ENCODE assay signal across 10 cellular contexts in the genomic region with DNA sequence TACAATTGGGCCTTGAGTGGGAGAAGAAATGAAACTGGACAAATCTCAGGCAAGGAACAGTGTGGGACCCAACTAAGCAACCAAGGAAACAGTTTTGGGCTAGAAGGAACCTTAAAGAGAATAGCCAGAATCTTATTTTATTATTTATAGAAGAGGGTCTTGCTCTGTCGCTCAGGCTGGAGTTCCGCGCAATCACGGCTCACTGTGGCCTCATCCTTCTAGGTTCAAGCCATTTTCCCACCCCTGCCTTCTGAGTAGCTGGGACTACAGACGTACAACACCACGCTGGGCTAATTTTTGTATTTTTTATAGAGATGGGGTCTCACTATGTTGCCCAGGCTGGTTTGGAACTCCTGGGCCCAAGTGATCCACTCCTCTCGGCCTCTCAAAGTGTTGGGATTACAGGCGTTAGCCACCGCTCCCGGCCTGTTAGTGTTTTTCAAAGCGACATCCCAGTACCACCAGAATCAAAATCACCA. TPM values are rescaled to one million over a fixed set of nuclear protein-coding genes. Genes with fewer than 3 reads are reported as not detected.
DNase-seq lines count a peak whose midpoint lies in the region; ATAC-seq and TF ChIP-seq lines count a peak whose summit lies in the region.
"Had no signal": no experiment of that assay in that cellular context is flagged by ENCODE, and none has a peak within 500 bp of the region (broad histone marks: within the 10 kb centered on the region; RNA-seq: fewer than 3 reads in every experiment).

No MANE protein-coding gene starts in this region.

- peaks cover 70% of the 10 kb centered on the region for H3K4me1 ChIP-seq in CD4-positive, CD25-positive, alpha-beta regulatory T cell (ENCODE audit: control insufficient read depth, insufficient read depth, low read length, poor library complexity, severe bottlenecking)
- peaks cover 50% of the 10 kb centered on the region for H3K4me1 ChIP-seq in OCI-LY3 (ENCODE audit: low read length)
- H3K4me1 ChIP-seq in duodenal mucosa (ENCODE audit: control insufficient read depth in 1 of 2, insufficient read depth in 2 of 2, low read length in 2 of 2) = peaks cover 26% of the 10 kb centered on the region in 2 donors
- peaks cover 21% of the 10 kb centered on the region for H3K4me1 ChIP-seq in osteoblast (ENCODE audit: insufficient read depth, low read length)

- H3K27me3 ChIP-seq in CD4-positive, CD25-positive, alpha-beta regulatory T cell (ENCODE audit: control insufficient read depth, insufficient read depth, low read length) = no peaks in the 10 kb centered on the region
- H3K27me3 ChIP-seq in OCI-LY3 (ENCODE audit: low read depth, low read length) (no peaks in the 10 kb centered on the region), duodenal mucosa (ENCODE audit: control insufficient read depth in 1 of 2, insufficient read depth in 2 of 2, low read length in 2 of 2) (no peaks in the 10 kb centered on the region), osteoblast (ENCODE audit: insufficient read depth, low read length) (no peaks in the 10 kb centered on the region)
- H3K27me3 ChIP-seq: right atrium auricular region had no signal

- H3K27ac Mint-ChIP-seq in CD4-positive, CD25-positive, alpha-beta regulatory T cell = peak overlapping the region in 2 of 3 donors; percentile 86 to 91

- no peak for DNase-seq in CD4-positive, CD25-positive, alpha-beta regulatory T cell
- DNase-seq in osteoblast (ENCODE audit: insufficient read length, low spot score, missing footprints) (no peak), EL (no peak)

- peaks cover 3% of the 10 kb centered on the region for H3K36me3 Mint-ChIP-seq in CD4-positive, CD25-positive, alpha-beta regulatory T cell

- peak overlapping the region; percentile 87 for H3K27ac ChIP-seq in CD4-positive, CD25-positive, alpha-beta regulatory T cell (ENCODE audit: insufficient read depth, low read length, poor library complexity, severe bottlenecking)
- peak overlapping the region; percentile 75 for H3K27ac ChIP-seq in OCI-LY3 (ENCODE audit: low read length)
- H3K27ac ChIP-seq in duodenal mucosa (ENCODE audit: low read depth, low read length) = no peak overlapping the region
- peak overlapping the region; percentile 17 for H3K27ac ChIP-seq in osteoblast (ENCODE audit: low read depth, low read length)

- TF ChIP-seq CTCF in OCI-LY3 (IDR thresholded peaks at IDR 0.05; ENCODE audit: low read depth, low read length) = no peak
- TF ChIP-seq CTCF in osteoblast (IDR thresholded peaks at IDR 0.05; ENCODE audit: extremely low read depth, low read depth, low read length) = no peak

- H3K27me3 Mint-ChIP-seq in CD4-positive, CD25-positive, alpha-beta regulatory T cell = no peaks in the 10 kb centered on the region

- ATAC-seq in CD4-positive, CD25-positive, alpha-beta regulatory T cell (ENCODE audit: low read depth in 2 of 2) = no peak
- ATAC-seq in GM19035 (IDR thresholded peaks at IDR 0.05; ENCODE audit: unreplicated experiment) = no peak
- ATAC-seq in GM21529 (IDR thresholded peaks at IDR 0.05; ENCODE audit: unreplicated experiment) = no peak
- ATAC-seq in HG03571 (IDR thresholded peaks at IDR 0.05; ENCODE audit: unreplicated experiment) = no peak

- peaks cover 19 to 76% (median 56%) of the 10 kb centered on the region in 4 donors for H3K4me1 Mint-ChIP-seq in CD4-positive, CD25-positive, alpha-beta regulatory T cell

- no peaks in the 10 kb centered on the region for H3K9me3 ChIP-seq in CD4-positive, CD25-positive, alpha-beta regulatory T cell (ENCODE audit: control insufficient read depth in 2 of 2, low read length in 2 of 2)
- H3K9me3 ChIP-seq in OCI-LY3 (ENCODE audit: insufficient read depth, low read length) (no peaks in the 10 kb centered on the region; the same call in 1 of the 2 replicates), duodenal mucosa (ENCODE audit: control insufficient read depth in 1 of 2, low read length in 2 of 2) (no peaks in the 10 kb centered on the region), osteoblast (ENCODE audit: low read depth, low read length) (no peaks in the 10 kb centered on the region)
- H3K9me3 ChIP-seq: right atrium auricular region had no signal

- H3K79me2 ChIP-seq in OCI-LY3 (ENCODE audit: low read length) = peaks cover 83% of the 10 kb centered on the region
- H3K79me2 ChIP-seq in osteoblast (ENCODE audit: insufficient read depth, low read length) = peaks cover 56% of the 10 kb centered on the region

- no peak overlapping the region for H2AFZ ChIP-seq in OCI-LY3 (ENCODE audit: low read depth, low read length)
- peak overlapping the region; percentile 100 for H2AFZ ChIP-seq in osteoblast (ENCODE audit: low read length)

- peak overlapping the region; percentile 81 to 99 (median 94) for H3K4me3 Mint-ChIP-seq in CD4-positive, CD25-positive, alpha-beta regulatory T cell

- peak overlapping the region; percentile 80 for H3K4me2 ChIP-seq in OCI-LY3 (ENCODE audit: low read length)
- peak overlapping the region; percentile 98 for H3K4me2 ChIP-seq in osteoblast (ENCODE audit: insufficient read depth, low read length)

- no peaks in the 10 kb centered on the region for H3K36me3 ChIP-seq in CD4-positive, CD25-positive, alpha-beta regulatory T cell (ENCODE audit: control insufficient read depth, insufficient read depth, low read length)
- peaks cover 23% of the 10 kb centered on the region for H3K36me3 ChIP-seq in OCI-LY3 (replicated peaks; ENCODE audit: low read depth, low read length)
- no peaks in the 10 kb centered on the region for H3K36me3 ChIP-seq in duodenal mucosa (ENCODE audit: control insufficient read depth in 1 of 2, insufficient read depth in 2 of 2, low read length in 2 of 2)
- no peaks in the 10 kb centered on the region for H3K36me3 ChIP-seq in osteoblast (ENCODE audit: insufficient read depth, low read length)
- H3K36me3 ChIP-seq: right atrium auricular region had no signal

- peak overlapping the region; percentile 89 for H3K4me3 ChIP-seq in CD4-positive, CD25-positive, alpha-beta regulatory T cell (ENCODE audit: low read depth, low read length)
- H3K4me3 ChIP-seq in OCI-LY3 (ENCODE audit: low read length) (peak overlapping the region; percentile 97), duodenal mucosa (ENCODE audit: low read depth in 1 of 2, low read length in 2 of 2) (peak overlapping the region; percentile 71 to 74), osteoblast (ENCODE audit: insufficient read depth, low read length) (peak overlapping the region; percentile 92)

- H3K9me3 Mint-ChIP-seq in CD4-positive, CD25-positive, alpha-beta regulatory T cell = no peaks in the 10 kb centered on the region

- H3K9ac ChIP-seq in OCI-LY3 (ENCODE audit: low read length) (peak overlapping the region; percentile 98; the same call in 1 of the 2 replicates), duodenal mucosa (ENCODE audit: low read depth in 1 of 2, low read length in 2 of 2) (no peak overlapping the region)

- H4K20me1 ChIP-seq in OCI-LY3 (ENCODE audit: insufficient read depth, low read length) (0 out of 2 replicates have a peak, but pooled peaks cover 2% of the 10 kb centered on the region), osteoblast (ENCODE audit: insufficient read depth, low read length) (no peaks in the 10 kb centered on the region)

RNA-seq across cellular contexts. Expression of a gene that starts 0.7 kb away (rescaled TPM):
- 13.9 TPM for total RNA-seq in CD4-positive, CD25-positive, alpha-beta regulatory T cell
- polyA plus RNA-seq in CD4-positive, CD25-positive, alpha-beta regulatory T cell = 10 to 100 TPM; 12.1 to 14.1 (median 12.4) TPM
- 6.5 and 7.6 TPM in 2 replicates for total RNA-seq in osteoblast

RNA-seq across cellular contexts. Expression of a gene that starts 1.6 kb away (rescaled TPM):
- total RNA-seq in CD4-positive, CD25-positive, alpha-beta regulatory T cell = 17.1 TPM
- 10 to 100 TPM; 12.7 to 24.8 (median 16.5) TPM for polyA plus RNA-seq in CD4-positive, CD25-positive, alpha-beta regulatory T cell
- total RNA-seq in osteoblast = 14.7 and 16.6 TPM in 2 replicates

RNA-seq across cellular contexts. Expression of a gene that starts 25.7 kb away (rescaled TPM):
- 19.7 TPM for total RNA-seq in CD4-positive, CD25-positive, alpha-beta regulatory T cell
- polyA plus RNA-seq in CD4-positive, CD25-positive, alpha-beta regulatory T cell = 10 to 100 TPM in 3 of 4 donors, 1 to 10 TPM in 1; 6.4 to 15.2 (median 11.8) TPM
- total RNA-seq in osteoblast = 5.4 and 6.5 TPM in 2 replicates

RNA-seq across cellular contexts. Expression of a gene that starts 26.0 kb away (rescaled TPM):
- not detected for total RNA-seq in CD4-positive, CD25-positive, alpha-beta regulatory T cell
- 1 to 10 TPM; 1.2 to 2.8 (median 2.3) TPM for polyA plus RNA-seq in CD4-positive, CD25-positive, alpha-beta regulatory T cell
- total RNA-seq in osteoblast = not detected in 2 replicates
- total RNA-seq: SK-MEL-5 had no signal

RNA-seq across cellular contexts. Expression of a gene that starts 33.9 kb away (rescaled TPM):
- total RNA-seq in CD4-positive, CD25-positive, alpha-beta regulatory T cell = 400 TPM
- polyA plus RNA-seq in CD4-positive, CD25-positive, alpha-beta regulatory T cell = 1,000 to 10,000 TPM; 1,866 to 2,414 (median 2,080) TPM
- 432 and 461 TPM in 2 replicates for total RNA-seq in osteoblast
